Comparison of ENCODE assay signal across 33 cellular contexts in genomic region chr6:66029391-66029790, GRCh38.
"Had no signal": no experiment of that assay in that cellular context is flagged by ENCODE, and none has a peak within 500 bp of the region (broad histone marks: within the 10 kb centered on the region; RNA-seq: fewer than 3 reads in every experiment).

No MANE protein-coding gene starts in this region.

- ATAC-seq: activated naive CD4-positive, alpha-beta T cell treated with anti-CD3 and anti-CD28 coated beads, Interleukin-2, amount 50 U/mL, for 72 hours; activated naive CD8-positive, alpha-beta T cell treated with anti-CD3 and anti-CD28 coated beads, Interleukin-2, amount 50 U/mL, for 24 hours; activated T-cell treated with anti-CD3 and anti-CD28 coated beads, Interleukin-2, amount 50 U/mL, for 4 hours; activated T-cell treated with anti-CD3 and anti-CD28 coated beads, Interleukin-2, amount 50 U/mL, for 72 hours; activated T-helper 17 cell treated with anti-CD3 and anti-CD28 coated beads, Interleukin-2, amount 50 U/mL, for 72 hours; body of pancreas had no signal

- FAIRE-seq: astrocyte, bronchial epithelial cell had no signal

- H3K4me3 ChIP-seq: adrenal gland, ascending aorta, body of pancreas, breast epithelium, cardiac muscle cell had no signal

- H3K27me3 ChIP-seq: adrenal gland, ascending aorta, body of pancreas, brain microvascular endothelial cell, breast epithelium, cardiac muscle cell had no signal

- H3K9me3 ChIP-seq: adrenal gland, ascending aorta, body of pancreas, breast epithelium had no signal

- H3K36me3 ChIP-seq: adrenal gland, ascending aorta, brain microvascular endothelial cell, breast epithelium, cardiac muscle cell had no signal

- H3K4me1 ChIP-seq: adrenal gland, ascending aorta, body of pancreas, breast epithelium had no signal

- DNase-seq: activated effector memory CD4-positive, alpha-beta T cell treated with anti-CD3 and anti-CD28 coated beads, Interleukin-2, amount 50 U/mL, for 16 hours; activated effector memory CD4-positive, alpha-beta T cell treated with Interleukin-2 at 50 U/mL for 16 hours; activated gamma-delta T cell; activated gamma-delta T cell treated with Interleukin-2 at 50 U/mL for 16 hours; activated naive CD4-positive, alpha-beta T cell; activated naive CD4-positive, alpha-beta T cell treated with anti-CD3 and anti-CD28 coated beads for 36 hours; activated naive CD4-positive, alpha-beta T cell treated with anti-CD3 and anti-CD28 coated beads, Interleukin-2, amount 10 ng/mL, durations not matched to agents 7 days and 5 days; activated naive CD4-positive, alpha-beta T cell treated with anti-CD3 and anti-CD28 coated beads, Interleukin-2, amount 50 U/mL, for 16 hours; activated naive CD4-positive, alpha-beta T cell treated with Interleukin-2 at 50 U/mL for 16 hours; activated naive CD8-positive, alpha-beta T cell treated with anti-CD3 and anti-CD28 coated beads for 36 hours; activated naive CD8-positive, alpha-beta T cell treated with anti-CD3 and anti-CD28 coated beads, Interleukin-2, amount 10 ng/mL, durations not matched to agents 7 days and 5 days; activated naive CD8-positive, alpha-beta T cell treated with anti-CD3 and anti-CD28 coated beads, Interleukin-2, amount 50 U/mL, for 24 hours; activated T-cell treated with anti-CD3 and anti-CD28 coated beads, Interleukin-2, amount 50 U/mL, for 24 hours; activated T-cell treated with anti-CD3 and anti-CD28 coated beads, Interleukin-2, amount 50 U/mL, for 4 hours; activated T-cell treated with anti-CD3 and anti-CD28 coated beads, Interleukin-2, amount 50 U/mL, for 48 hours; activated T-cell treated with anti-CD3 and anti-CD28 coated beads, Interleukin-2, amount 50 U/mL, for 72 hours; adrenal gland; amniotic stem cell; amygdala; anterior cingulate cortex; aorta; body of pancreas; brain microvascular endothelial cell; caudate nucleus; central memory CD4-positive, alpha-beta T cell; cerebellar nuclear complex had no signal

- H3K27ac ChIP-seq: adrenal gland, ascending aorta, body of pancreas, brain microvascular endothelial cell, breast epithelium, cardiac muscle cell had no signal
